In the genomic region with DNA sequence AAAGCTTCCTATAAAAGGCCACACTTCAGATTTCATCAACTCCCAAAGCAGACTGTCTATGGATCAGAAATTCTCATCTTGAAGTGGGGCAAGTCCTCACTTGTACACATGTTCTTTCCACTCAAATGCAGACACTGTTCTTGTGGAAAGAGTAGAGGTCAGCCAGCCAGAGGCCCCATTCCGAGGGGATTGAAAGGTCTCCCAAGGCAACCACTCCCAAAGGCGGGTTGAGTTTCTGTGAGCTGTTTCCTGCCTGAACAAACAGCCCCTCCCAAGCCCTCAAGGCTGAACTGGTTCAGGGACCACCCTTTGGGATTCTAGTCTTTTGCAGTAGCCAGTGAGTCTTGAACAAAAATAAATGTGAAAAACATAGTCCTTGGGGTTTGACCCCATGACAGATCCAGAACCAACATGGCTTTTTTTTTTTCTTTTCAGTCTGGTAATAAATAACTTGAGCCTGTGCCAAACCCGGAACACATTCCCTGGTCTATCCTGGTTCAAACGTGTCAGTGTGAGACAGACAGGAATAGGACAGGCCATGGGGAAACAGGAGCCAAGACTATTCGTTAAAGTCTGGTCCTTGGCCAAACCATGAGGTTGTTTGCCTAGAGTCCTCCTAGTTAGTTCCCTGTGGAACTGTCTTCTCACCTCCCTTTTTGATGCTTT, we compare ENCODE assay signal across 14 cellular contexts. TPM values are rescaled to one million over a fixed set of nuclear protein-coding genes. Genes with fewer than 3 reads are reported as not detected.
DNase-seq lines count a peak whose midpoint lies in the region; ATAC-seq and TF ChIP-seq lines count a peak whose summit lies in the region.
"Had no signal": no experiment of that assay in that cellular context is flagged by ENCODE, and none has a peak within 500 bp of the region (broad histone marks: within the 10 kb centered on the region; RNA-seq: fewer than 3 reads in every experiment).

No MANE protein-coding gene starts in this region.

- peak; percentile 23 for DNase-seq in HuH-7 (ENCODE audit: low spot score)
- DNase-seq in adipocyte (ENCODE audit: low read depth): peak; percentile 36
- DNase-seq in heart right ventricle: peak in 1 of 2 donors; percentile 30
- no peak for DNase-seq in psoas muscle
- DNase-seq in cerebellar cortex (ENCODE audit: low spot score): no peak
- DNase-seq in iPS-NIHi11 (ENCODE audit: low spot score): no peak
- no peak for DNase-seq in NCI-H2107 (lab: John Stamatoyannopoulos, UW)
- no peak for DNase-seq in SHP77 (lab: John Stamatoyannopoulos, UW)
- DNase-seq: activated CD4-positive, CD25-positive, alpha-beta regulatory T cell; activated naive CD4-positive, alpha-beta T cell treated with Interleukin-2 at 50 U/mL for 16 hours; kidney glomerular epithelial cell; NCI-H1048; stimulated activated CD4-positive, alpha-beta T cell treated with anti-CD3 and anti-CD28 coated beads, Interleukin-15, amount 100 ng/mL, for 24 hours; stimulated activated naive CD4-positive, alpha-beta T cell treated with Interleukin-2 at 50 U/mL for 16 hours had no signal

- 24% methylated on average over 5 of the region's 5 CpGs for WGBS in heart right ventricle, 2 donors
- 20 to 31% (median 22%) methylated on average over 5 of the region's 5 CpGs for WGBS in psoas muscle, 3 donors

- H3K36me3 ChIP-seq in adipocyte (ENCODE audit: control insufficient read depth, insufficient read depth, low read length, severe bottlenecking) (no peaks in the 10 kb centered on the region), heart right ventricle (no peaks in the 10 kb centered on the region), psoas muscle (ENCODE audit: insufficient read depth in 1 of 2, low read depth in 1 of 2) (no peaks in the 10 kb centered on the region)

- H3K9me3 ChIP-seq in adipocyte (ENCODE audit: control insufficient read depth, low read length) (no peaks in the 10 kb centered on the region), heart right ventricle (no peaks in the 10 kb centered on the region), psoas muscle (no peaks in the 10 kb centered on the region)

- H3K4me3 ChIP-seq in adipocyte (ENCODE audit: low read length) (no peak overlapping the region), heart right ventricle (no peak overlapping the region), psoas muscle (no peak overlapping the region)

- H3K27me3 ChIP-seq in adipocyte (replicated peaks; ENCODE audit: control insufficient read depth, insufficient read depth, low read length) (no peaks in the 10 kb centered on the region), heart right ventricle (no peaks in the 10 kb centered on the region), psoas muscle (ENCODE audit: insufficient read depth in 3 of 3, low read length in 2 of 3) (no peaks in the 10 kb centered on the region)

- peak overlapping the region; percentile 10 to 82 (median 57) for H3K27ac ChIP-seq in heart right ventricle
- H3K27ac ChIP-seq in psoas muscle: peak overlapping the region; percentile 2

- peak; percentile 66 to 89 (median 82) for ATAC-seq in heart right ventricle
- ATAC-seq in psoas muscle: no peak

- intact Hi-C loops in heart right ventricle (cut with DNase I): loop anchor here in 1 of 10 donors (10.0 kb wide), 1 partner anchor 82 kb away; no protein-coding TSS in a partner anchor
- intact Hi-C loops in psoas muscle (cut with DNase I): no loop called here

- TF ChIP-seq CTCF in heart right ventricle (IDR thresholded peaks at IDR 0.05): no peak
- no peak for TF ChIP-seq CTCF in psoas muscle (IDR thresholded peaks at IDR 0.05)

- peak overlapping the region; percentile 13 for H3K9ac ChIP-seq in adipocyte (ENCODE audit: low read length)

- H3K4me1 ChIP-seq in adipocyte (ENCODE audit: control insufficient read depth, insufficient read depth, low read length): peaks cover 20% of the 10 kb centered on the region
- H3K4me1 ChIP-seq in heart right ventricle: peaks cover 6 to 35% (median 13%) of the 10 kb centered on the region in 9 donors
- no peaks in the 10 kb centered on the region for H3K4me1 ChIP-seq in psoas muscle

RNA-seq across cellular contexts. Expression of gene STK38L, which starts 17.6 kb away (rescaled TPM):
- total RNA-seq in heart right ventricle: 100 to 1,000 TPM in 5 of 10 donors, 10 to 100 TPM in 5; 40.7 to 165 (median 104) TPM
- 10 to 100 TPM in 1 of 2 donors, 1 to 10 TPM in 1; 9.5 to 23.5 TPM for polyA plus RNA-seq in heart right ventricle
- total RNA-seq in psoas muscle: 10 to 100 TPM; 16.3 to 21.2 (median 18.6) TPM
- 10 to 100 TPM in 1 of 3 donors, 1 to 10 TPM in 2; 3.7 to 13.3 (median 4.3) TPM for polyA plus RNA-seq in psoas muscle

Comparison
In these comparisons a context has a peak if more than half of its experiments do, and no peak if none do; other contexts are left out.
1. DNase-seq: peak in HuH-7 (single experiment) and adipocyte (single experiment); none in psoas muscle (0 of 2), cerebellar cortex (single experiment), iPS-NIHi11 (single experiment), NCI-H2107 (single experiment) and SHP77 (0 of 2).
2. ATAC-seq: peak in heart right ventricle (8 of 8); none in psoas muscle (0 of 4).